In genomic region chr4:83664071-83664470, GRCh38 we compare ENCODE assay signal across 29 cellular contexts.
"Had no signal": no experiment of that assay in that cellular context is flagged by ENCODE, and none has a peak within 500 bp of the region (broad histone marks: within the 10 kb centered on the region; RNA-seq: fewer than 3 reads in every experiment).

No MANE protein-coding gene starts in this region.

- H3K36me3 ChIP-seq: neural progenitor cell, ovary, right lobe of liver, sigmoid colon, suprapubic skin, tibial artery, transverse colon, upper lobe of right lung, uterus had no signal

- H3K9ac ChIP-seq: neural progenitor cell, parathyroid adenoma had no signal

- H3K4me1 Mint-ChIP-seq: natural killer cell, nephron had no signal

- H3K4me3 Mint-ChIP-seq: natural killer cell; nephron; neural progenitor cell; stimulated activated memory B cell treated with anti-CD40 and anti-IgM and Interleukin-4, amounts not matched to agents 10 μg/mL and 1 μg/mL and 100 μg/mL, for 72 hours; stimulated activated naive CD8-positive, alpha-beta T cell treated with anti-CD3 and anti-CD28 coated beads, Interleukin-15, amount 100 ng/mL, for 72 hours; type B pancreatic cell had no signal

- H3K27me3 ChIP-seq: neural progenitor cell, ovary, right lobe of liver, sigmoid colon, suprapubic skin, testis, tibial artery, transverse colon, upper lobe of right lung, uterus had no signal

- H3K27ac Mint-ChIP-seq: natural killer cell; nephron; neural progenitor cell; progenitor cell of endocrine pancreas; stimulated activated memory B cell treated with anti-CD40 and anti-IgM and Interleukin-4, amounts not matched to agents 10 μg/mL and 1 μg/mL and 100 μg/mL, for 72 hours; stimulated activated naive CD8-positive, alpha-beta T cell treated with anti-CD3 and anti-CD28 coated beads, Interleukin-15, amount 100 ng/mL, for 72 hours; type B pancreatic cell had no signal

- H3K9me3 ChIP-seq: ovary, psoas muscle, right lobe of liver, sigmoid colon, suprapubic skin, testis, tibial artery, transverse colon, upper lobe of right lung, uterus had no signal

- H3K4me2 ChIP-seq: neural progenitor cell had no signal

- H3K79me2 ChIP-seq: parathyroid adenoma had no signal

- H3K4me3 ChIP-seq: neural progenitor cell, ovary, psoas muscle, right lobe of liver, sigmoid colon, suprapubic skin, testis, tibial artery, transverse colon, upper lobe of right lung, uterus had no signal

- H2AFZ ChIP-seq: neural progenitor cell, parathyroid adenoma had no signal

- H3K4me1 ChIP-seq: parathyroid adenoma, psoas muscle, right lobe of liver, sigmoid colon, suprapubic skin, testis, tibial artery, transverse colon, upper lobe of right lung, uterus had no signal

- H3K9me3 Mint-ChIP-seq: natural killer cell; nephron; neural progenitor cell; stimulated activated memory B cell treated with anti-CD40 and anti-IgM and Interleukin-4, amounts not matched to agents 10 μg/mL and 1 μg/mL and 100 μg/mL, for 72 hours; stimulated activated naive CD8-positive, alpha-beta T cell treated with anti-CD3 and anti-CD28 coated beads, Interleukin-15, amount 100 ng/mL, for 72 hours; type B pancreatic cell had no signal

- FAIRE-seq: small intestine had no signal

- ATAC-seq: natural killer cell; psoas muscle; right cardiac atrium; right lobe of liver; stimulated activated naive CD8-positive, alpha-beta T cell treated with anti-CD3 and anti-CD28 coated beads, Interleukin-15, amount 100 ng/mL, for 72 hours; stimulated activated naive CD8-positive, alpha-beta T cell treated with anti-CD3 and anti-CD28 coated beads, Interleukin-15, Interleukin-2, amounts not matched to agents 100 U/mL and 50 U/mL, for 24 hours; upper lobe of right lung had no signal

- H3K27me3 Mint-ChIP-seq: stimulated activated memory B cell treated with anti-CD40 and anti-IgM and Interleukin-4, amounts not matched to agents 10 μg/mL and 1 μg/mL and 100 μg/mL, for 72 hours; stimulated activated naive CD8-positive, alpha-beta T cell treated with anti-CD3 and anti-CD28 coated beads, Interleukin-15, amount 100 ng/mL, for 72 hours; type B pancreatic cell had no signal

- DNase-seq: natural killer cell; occipital lobe; ovary; posterior cingulate gyrus; psoas muscle; right cardiac atrium; right lobe of liver; sigmoid colon; small intestine; stimulated activated CD4-positive, alpha-beta T cell treated with anti-CD3 and anti-CD28 coated beads, Interleukin-15, amount 100 ng/mL, for 24 hours; stimulated activated CD4-positive, alpha-beta T cell treated with anti-CD3 and anti-CD28 coated beads, Interleukin-2, amount 100 ng/mL, for 24 hours; stimulated activated CD4-positive, alpha-beta T cell treated with anti-CD3 and anti-CD28 coated beads, Interleukin-2, amount 100 ng/mL, for 48 hours; stimulated activated CD4-positive, alpha-beta T cell treated with anti-CD3 and anti-CD28 coated beads, Interleukin-4, amount 100 ng/mL, for 24 hours; stimulated activated naive CD4-positive, alpha-beta T cell; stimulated activated naive CD8-positive, alpha-beta T cell treated with anti-CD3 and anti-CD28 coated beads, Interleukin-15, amount 100 ng/mL, for 72 hours; stimulated activated naive CD8-positive, alpha-beta T cell treated with anti-CD3 and anti-CD28 coated beads, Interleukin-15, Interleukin-2, amounts not matched to agents 100 U/mL and 50 U/mL, for 24 hours; substantia nigra; testis; tibial artery; transverse colon; upper lobe of right lung; uterus had no signal

- H3K27ac ChIP-seq: neural progenitor cell, ovary, parathyroid adenoma, psoas muscle, right lobe of liver, sigmoid colon, suprapubic skin, testis, tibial artery, transverse colon, upper lobe of right lung, uterus had no signal

- H3K36me3 Mint-ChIP-seq: natural killer cell; neural progenitor cell; stimulated activated memory B cell treated with anti-CD40 and anti-IgM and Interleukin-4, amounts not matched to agents 10 μg/mL and 1 μg/mL and 100 μg/mL, for 72 hours; type B pancreatic cell had no signal
